ENCODE assay signal across 8 cellular contexts in genomic region chr6:24858154-24858801, GRCh38. TPM values are rescaled to one million over a fixed set of nuclear protein-coding genes. Genes with fewer than 3 reads are reported as not detected.
DNase-seq lines count a peak whose midpoint lies in the region; ATAC-seq and TF ChIP-seq lines count a peak whose summit lies in the region.

No MANE protein-coding gene starts in this region.

- no peaks in the 10 kb centered on the region for H3K36me3 ChIP-seq in H7 (replicated peaks; ENCODE audit: control insufficient read depth, insufficient read depth, low read length)

- peaks cover 85% of the 10 kb centered on the region for H3K4me1 Mint-ChIP-seq in stimulated activated naive CD8-positive, alpha-beta T cell treated with anti-CD3 and anti-CD28 coated beads, Interleukin-15, amount 100 ng/mL, for 72 hours
- H3K4me1 Mint-ChIP-seq in WTC11 = peaks cover 35% of the 10 kb centered on the region

- POLR2A ChIA-PET in WTC11 (lab: Charles Lee) = no interaction called here

- peak overlapping the region; percentile 42 to 96 for H3K27ac Mint-ChIP-seq in stimulated activated naive CD8-positive, alpha-beta T cell treated with anti-CD3 and anti-CD28 coated beads, Interleukin-15, amount 100 ng/mL, for 72 hours
- H3K27ac Mint-ChIP-seq in WTC11 = no peak overlapping the region

- ATAC-seq in GM18870 (IDR thresholded peaks at IDR 0.05; ENCODE audit: unreplicated experiment) (peak; percentile 66), HG02852 (IDR thresholded peaks at IDR 0.05; ENCODE audit: unreplicated experiment) (peak; percentile 47), WTC11 (no peak)
- peak; percentile 64 for ATAC-seq in stimulated activated naive CD8-positive, alpha-beta T cell treated with anti-CD3 and anti-CD28 coated beads, Interleukin-15, amount 100 ng/mL, for 72 hours

- H3K27me3 Mint-ChIP-seq in stimulated activated naive CD8-positive, alpha-beta T cell treated with anti-CD3 and anti-CD28 coated beads, Interleukin-15, amount 100 ng/mL, for 72 hours = no peaks in the 10 kb centered on the region
- no peaks in the 10 kb centered on the region for H3K27me3 Mint-ChIP-seq in WTC11 (ENCODE audit: low read depth)

- TF ChIP-seq CTCF in epithelial cell of proximal tubule (conservative IDR thresholded peaks at IDR 0.05; ENCODE audit: low read depth, low read length) = no peak
- no peak for TF ChIP-seq CTCF in WTC11 (IDR thresholded peaks at IDR 0.05)

- peak overlapping the region; percentile 44 to 73 for H3K4me3 Mint-ChIP-seq in stimulated activated naive CD8-positive, alpha-beta T cell treated with anti-CD3 and anti-CD28 coated beads, Interleukin-15, amount 100 ng/mL, for 72 hours
- H3K4me3 Mint-ChIP-seq in WTC11 = no peak overlapping the region

- H3K27me3 ChIP-seq in H7 (ENCODE audit: control insufficient read depth, insufficient read depth, low read length) = no peaks in the 10 kb centered on the region; the same call in 1 of the 2 replicates

- DNase-seq in OCI-M2 (lab: John Stamatoyannopoulos, UW; ENCODE audit: unreplicated experiment) = peak; percentile 50
- DNase-seq in epithelial cell of proximal tubule (ENCODE audit: low read depth) = peak; percentile 23
- peak in 1 of 2 donors; percentile 35 for DNase-seq in stimulated activated naive CD8-positive, alpha-beta T cell treated with anti-CD3 and anti-CD28 coated beads, Interleukin-15, amount 100 ng/mL, for 72 hours
- DNase-seq in H7 = no peak
- no peak for DNase-seq in WTC11 (ENCODE audit: low spot score)
- DNase-seq in activated CD4-positive, alpha-beta T cell treated with anti-CD3 and anti-CD28 coated beads, Interleukin-2, amount 50 U/mL, for 48 hours = no peak

- H3K36me3 Mint-ChIP-seq in WTC11 = peaks cover 15% of the 10 kb centered on the region

- CTCF ChIA-PET in WTC11 (lab: Charles Lee) = interaction anchor here (0.9 to 4.4 kb wide), 2 partner anchors 61 to 158 kb away, joined by 3 to 156 read pairs; no protein-coding TSS in a partner anchor

- H3K9me3 Mint-ChIP-seq in stimulated activated naive CD8-positive, alpha-beta T cell treated with anti-CD3 and anti-CD28 coated beads, Interleukin-15, amount 100 ng/mL, for 72 hours = no peaks in the 10 kb centered on the region
- no peaks in the 10 kb centered on the region for H3K9me3 Mint-ChIP-seq in WTC11

- H3K4me3 ChIP-seq in epithelial cell of proximal tubule (ENCODE audit: low read depth, low read length) (no peak overlapping the region), H7 (ENCODE audit: insufficient read depth, low read depth, low read length) (no peak overlapping the region)

TF ChIP-seq in WTC11, 78 proteins besides CTCF, POLR2A, EP300 and RAD21:
- TF ChIP-seq TP53 (CRISPR knock-in tag; IDR thresholded peaks at IDR 0.05) = no peak

RNA-seq across cellular contexts. Expression of gene ARMH2, which starts 59.6 kb away (rescaled TPM):
- total RNA-seq in epithelial cell of proximal tubule (not detected in 2 replicates), WTC11 (2021) (not detected in 3 replicates)
- total RNA-seq in H7 (2014; rRNA removed; shearing (Covaris generic)) = not detected in 2 replicates

Comparison
In these comparisons a context has a peak if more than half of its experiments do, and no peak if none do; other contexts are left out.
1. DNase-seq: peak in OCI-M2 (single experiment) and epithelial cell of proximal tubule (single experiment); none in H7 (single experiment), WTC11 (single experiment) and activated CD4-positive, alpha-beta T cell treated with anti-CD3 and anti-CD28 coated beads, Interleukin-2, amount 50 U/mL, for 48 hours (0 of 2).